28 cellular contexts compared by ENCODE assay signal in the genomic region with DNA sequence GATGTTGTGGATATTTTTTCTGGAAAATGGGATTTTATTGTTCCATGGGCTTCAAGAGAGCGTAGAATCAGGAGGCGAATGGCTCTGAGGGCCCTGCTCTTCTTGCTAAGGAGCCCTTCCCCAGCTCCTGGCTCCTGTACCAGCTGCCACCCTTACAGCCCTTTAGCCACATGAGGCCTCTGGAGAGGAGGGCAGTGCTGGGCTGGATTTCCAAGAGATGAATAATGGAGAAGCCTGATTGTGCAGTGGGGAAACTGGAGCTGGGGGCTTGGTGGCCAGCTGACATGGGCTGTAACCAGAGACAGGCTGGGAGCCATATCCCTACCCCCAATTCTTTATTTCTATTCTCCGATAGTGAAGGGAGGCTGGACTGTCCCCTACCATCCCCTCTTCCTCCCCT. TPM values are rescaled to one million over a fixed set of nuclear protein-coding genes. Genes with fewer than 3 reads are reported as not detected.
"Had no signal": no experiment of that assay in that cellular context is flagged by ENCODE, and none has a peak within 500 bp of the region (broad histone marks: within the 10 kb centered on the region; RNA-seq: fewer than 3 reads in every experiment).

No MANE protein-coding gene starts in this region.

- H3K4me1 ChIP-seq: body of pancreas had no signal

- H3K4me3 Mint-ChIP-seq: activated CD8-positive, alpha-beta T cell treated with anti-CD3 and anti-CD28 coated beads, Interleukin-2, amount 10 ng/mL, durations not matched to agents 7 days and 5 days; activated naive CD4-positive, alpha-beta T cell treated with anti-CD3 and anti-CD28 coated beads, Interleukin-2, amount 50 U/mL, for 24 hours; T-helper 17 cell; WTC11 had no signal

- H3K27ac Mint-ChIP-seq: activated CD8-positive, alpha-beta T cell treated with anti-CD3 and anti-CD28 coated beads, Interleukin-2, amount 10 ng/mL, durations not matched to agents 7 days and 5 days; activated naive CD4-positive, alpha-beta T cell treated with anti-CD3 and anti-CD28 coated beads, Interleukin-2, amount 50 U/mL, for 24 hours; WTC11 had no signal

- H3K9me3 Mint-ChIP-seq: activated naive CD4-positive, alpha-beta T cell treated with anti-CD3 and anti-CD28 coated beads, Interleukin-2, amount 50 U/mL, for 24 hours; WTC11 had no signal

- ATAC-seq: activated CD8-positive, alpha-beta T cell treated with anti-CD3 and anti-CD28 coated beads, Interleukin-2, amount 10 ng/mL, durations not matched to agents 7 days and 5 days; body of pancreas; Panc1; T-helper 17 cell; WTC11 had no signal

- H3K4me3 ChIP-seq: ascending aorta, body of pancreas, SJSA1 had no signal

- H3K9me3 ChIP-seq: ascending aorta, body of pancreas, SJSA1 had no signal

- H3K27me3 ChIP-seq: ascending aorta, body of pancreas, SJSA1 had no signal

- DNase-seq: activated CD4-positive, alpha-beta T cell treated with anti-CD3 and anti-CD28 coated beads for 48 hours; activated CD4-positive, alpha-beta T cell treated with anti-CD3 and anti-CD28 coated beads, Interleukin-2, amount 50 U/mL, for 4 hours; activated CD4-positive, CD25-positive, alpha-beta regulatory T cell treated with anti-CD3 and anti-CD28 coated beads, Interleukin-2, amount 50 U/mL, for 72 hours; activated CD8-positive, alpha-beta memory T cell treated with anti-CD3 and anti-CD28 coated beads, Interleukin-2, amount 50 U/mL, for 48 hours; activated CD8-positive, alpha-beta T cell treated with anti-CD3 and anti-CD28 coated beads, Interleukin-2, amount 10 ng/mL, durations not matched to agents 7 days and 5 days; activated effector memory CD4-positive, alpha-beta T cell treated with Interleukin-2 at 50 U/mL for 16 hours; activated naive CD4-positive, alpha-beta T cell; activated T-cell treated with anti-CD3 and anti-CD28 coated beads, Interleukin-2, amount 50 U/mL, for 1 hour; body of pancreas; NCI-H1092; NCI-H1417; NCI-H1930; NCI-H2171; NCI-H2227 treated with DMSO at 0.1 percent for 48 hours; NCI-H446 treated with DMSO at 0.1 percent for 48 hours; NCI-H526; NCI-H82; RPMI8226; SHP77; T-helper 17 cell; T-helper 9 cell had no signal

- H3K4me1 Mint-ChIP-seq: activated naive CD4-positive, alpha-beta T cell treated with anti-CD3 and anti-CD28 coated beads, Interleukin-2, amount 50 U/mL, for 24 hours had no signal

- H3K27ac ChIP-seq: ascending aorta, body of pancreas, KMS-11, SJSA1 had no signal

- H3K27me3 Mint-ChIP-seq: activated naive CD4-positive, alpha-beta T cell treated with anti-CD3 and anti-CD28 coated beads, Interleukin-2, amount 50 U/mL, for 24 hours; T-helper 17 cell had no signal

RNA-seq across cellular contexts. Expression of a gene that starts 9.2 kb away (rescaled TPM):
- total RNA-seq: ascending aorta, body of pancreas, SJSA1 had no signal

RNA-seq across cellular contexts. Expression of a gene that starts 45.6 kb away (rescaled TPM):
- total RNA-seq: activated CD8-positive, alpha-beta T cell treated with anti-CD3 and anti-CD28 coated beads, Interleukin-2, amount 10 ng/mL, durations not matched to agents 7 days and 5 days; ascending aorta; body of pancreas; OCI-LY7 had no signal
